ENCODE assay signal across 1 cellular context in genomic region chr10:73772280-73773151, GRCh38.
TF ChIP-seq lines count a peak whose summit lies in the region.

No MANE protein-coding gene starts in this region.

TF ChIP-seq in HepG2, 621 proteins besides CTCF, POLR2A, EP300 and RAD21 (continued from another document and continues in another):
- TF ChIP-seq REXO4 (CRISPR knock-in tag; IDR thresholded peaks at IDR 0.05; ENCODE audit: borderline replicate concordance) (no peak), TFE3 (CRISPR knock-in tag; IDR thresholded peaks at IDR 0.05) (no peak), SOX13 (IDR thresholded peaks at IDR 0.05) (no peak), SOX13 (CRISPR knock-in tag; conservative IDR thresholded peaks at IDR 0.05 in 1 of 2, IDR thresholded peaks at IDR 0.05 in 1 of 2) (no peak), CREBL2 (CRISPR knock-in tag; IDR thresholded peaks at IDR 0.05; ENCODE audit: borderline replicate concordance) (0 out of 2 replicates have a peak, but pooled peaks have one; percentile 46), SRY (CRISPR knock-in tag; IDR thresholded peaks at IDR 0.05) (0 out of 2 replicates have a peak, but pooled peaks have one; percentile 32), KDM6A (CRISPR knock-in tag; IDR thresholded peaks at IDR 0.05; ENCODE audit: low read depth) (no peak), ZNF30 (CRISPR knock-in tag; IDR thresholded peaks at IDR 0.05) (no peak), ZNF878 (CRISPR knock-in tag; IDR thresholded peaks at IDR 0.05) (peak; percentile 61; the same call in 1 of the 2 replicates), MXD1 (CRISPR knock-in tag; IDR thresholded peaks at IDR 0.05) (peak; percentile 57; the same call in 1 of the 2 replicates), YEATS4 (CRISPR knock-in tag; IDR thresholded peaks at IDR 0.05; ENCODE audit: borderline replicate concordance) (peak; percentile 84), ZKSCAN5 (CRISPR knock-in tag; IDR thresholded peaks at IDR 0.05) (no peak), ZNF256 (CRISPR knock-in tag; conservative IDR thresholded peaks at IDR 0.05) (no peak), GFI1 (CRISPR knock-in tag; IDR thresholded peaks at IDR 0.05; ENCODE audit: borderline replicate concordance) (no peak), ZNF501 (CRISPR knock-in tag; IDR thresholded peaks at IDR 0.05) (peak; percentile 76; the same call in 1 of the 2 replicates), NR2C2 (CRISPR knock-in tag; IDR thresholded peaks at IDR 0.05; ENCODE audit: borderline replicate concordance) (peak; percentile 48; the same call in 1 of the 2 replicates), SPEN (CRISPR knock-in tag; IDR thresholded peaks at IDR 0.05; ENCODE audit: low read depth) (peak; percentile 57; the same call in 1 of the 2 replicates), NCOR1 (IDR thresholded peaks at IDR 0.05; ENCODE audit: borderline replicate concordance, low read length) (no peak), FOXJ3 (CRISPR knock-in tag; IDR thresholded peaks at IDR 0.05; ENCODE audit: borderline replicate concordance) (no peak), GRHL1 (CRISPR knock-in tag; conservative IDR thresholded peaks at IDR 0.05) (no peak), SALL2 (CRISPR knock-in tag; IDR thresholded peaks at IDR 0.05) (peak; percentile 68), ZNF678 (CRISPR knock-in tag; IDR thresholded peaks at IDR 0.05) (no peak), ZBTB3 (CRISPR knock-in tag; IDR thresholded peaks at IDR 0.05; ENCODE audit: borderline replicate concordance, low read depth) (no peak), RXRB (CRISPR knock-in tag; IDR thresholded peaks at IDR 0.05; ENCODE audit: borderline replicate concordance) (peak; percentile 30; the same call in 1 of the 2 replicates), CAMTA2 (CRISPR knock-in tag; IDR thresholded peaks at IDR 0.05; ENCODE audit: borderline replicate concordance) (peak; percentile 88; the same call in 1 of the 2 replicates), ZNF670 (CRISPR knock-in tag; IDR thresholded peaks at IDR 0.05; ENCODE audit: borderline replicate concordance) (no peak), NPAS2 (CRISPR knock-in tag; IDR thresholded peaks at IDR 0.05; ENCODE audit: borderline replicate concordance) (no peak), TSC22D2 (CRISPR knock-in tag; IDR thresholded peaks at IDR 0.05; ENCODE audit: borderline replicate concordance) (no peak), RARG (CRISPR knock-in tag; IDR thresholded peaks at IDR 0.05; ENCODE audit: low read depth) (no peak), ZNF282 (IDR thresholded peaks at IDR 0.05; ENCODE audit: partially characterized antibody) (no peak), YEATS2 (CRISPR knock-in tag; IDR thresholded peaks at IDR 0.05; ENCODE audit: borderline replicate concordance) (no peak; the same call in 1 of the 2 replicates), SOX5 (CRISPR knock-in tag; IDR thresholded peaks at IDR 0.05; ENCODE audit: borderline replicate concordance) (peak; percentile 29; the same call in 1 of the 2 replicates), ZNF121 (CRISPR knock-in tag; IDR thresholded peaks at IDR 0.05) (no peak), THYN1 (CRISPR knock-in tag; IDR thresholded peaks at IDR 0.05; ENCODE audit: borderline replicate concordance, low read depth) (no peak), NFYC (CRISPR knock-in tag; IDR thresholded peaks at IDR 0.05) (peak; percentile 21; the same call in 1 of the 2 replicates), NKX3-1 (CRISPR knock-in tag; IDR thresholded peaks at IDR 0.05) (peak; percentile 23; the same call in 1 of the 2 replicates), CBX2 (IDR thresholded peaks at IDR 0.05; ENCODE audit: low read depth, low read length) (no peak), CBX2 (CRISPR knock-in tag; IDR thresholded peaks at IDR 0.05; ENCODE audit: low read depth) (no peak), ZNF468 (CRISPR knock-in tag; IDR thresholded peaks at IDR 0.05) (no peak), GATA4 (IDR thresholded peaks at IDR 0.05; ENCODE audit: borderline replicate concordance, low read depth) (peak; percentile 46; the same call in 1 of the 2 replicates), MAF1 (CRISPR knock-in tag; IDR thresholded peaks at IDR 0.05; ENCODE audit: borderline replicate concordance) (no peak), CENPX (CRISPR knock-in tag; IDR thresholded peaks at IDR 0.05) (no peak), IRF2 (CRISPR knock-in tag; IDR thresholded peaks at IDR 0.05) (peak; percentile 27; the same call in 1 of the 2 replicates), ZNF776 (CRISPR knock-in tag; IDR thresholded peaks at IDR 0.05) (peak; percentile 75), ZNF7 (CRISPR knock-in tag; IDR thresholded peaks at IDR 0.05) (no peak), ZNF780A (CRISPR knock-in tag; IDR thresholded peaks at IDR 0.05) (no peak), RBM39 (IDR thresholded peaks at IDR 0.05; ENCODE audit: low read depth, low read length, poor library complexity, severe bottlenecking) (peak; percentile 28)
- TF ChIP-seq, protein P1, sequence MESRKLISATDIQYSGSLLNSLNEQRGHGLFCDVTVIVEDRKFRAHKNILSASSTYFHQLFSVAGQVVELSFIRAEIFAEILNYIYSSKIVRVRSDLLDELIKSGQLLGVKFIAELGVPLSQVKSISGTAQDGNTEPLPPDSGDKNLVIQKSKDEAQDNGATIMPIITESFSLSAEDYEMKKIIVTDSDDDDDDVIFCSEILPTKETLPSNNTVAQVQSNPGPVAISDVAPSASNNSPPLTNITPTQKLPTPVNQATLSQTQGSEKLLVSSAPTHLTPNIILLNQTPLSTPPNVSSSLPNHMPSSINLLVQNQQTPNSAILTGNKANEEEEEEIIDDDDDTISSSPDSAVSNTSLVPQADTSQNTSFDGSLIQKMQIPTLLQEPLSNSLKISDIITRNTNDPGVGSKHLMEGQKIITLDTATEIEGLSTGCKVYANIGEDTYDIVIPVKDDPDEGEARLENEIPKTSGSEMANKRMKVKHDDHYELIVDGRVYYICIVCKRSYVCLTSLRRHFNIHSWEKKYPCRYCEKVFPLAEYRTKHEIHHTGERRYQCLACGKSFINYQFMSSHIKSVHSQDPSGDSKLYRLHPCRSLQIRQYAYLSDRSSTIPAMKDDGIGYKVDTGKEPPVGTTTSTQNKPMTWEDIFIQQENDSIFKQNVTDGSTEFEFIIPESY (CRISPR knock-in tag; IDR thresholded peaks at IDR 0.05) = peak; percentile 17; the same call in 1 of the 2 replicates
- TF ChIP-seq, protein P2, sequence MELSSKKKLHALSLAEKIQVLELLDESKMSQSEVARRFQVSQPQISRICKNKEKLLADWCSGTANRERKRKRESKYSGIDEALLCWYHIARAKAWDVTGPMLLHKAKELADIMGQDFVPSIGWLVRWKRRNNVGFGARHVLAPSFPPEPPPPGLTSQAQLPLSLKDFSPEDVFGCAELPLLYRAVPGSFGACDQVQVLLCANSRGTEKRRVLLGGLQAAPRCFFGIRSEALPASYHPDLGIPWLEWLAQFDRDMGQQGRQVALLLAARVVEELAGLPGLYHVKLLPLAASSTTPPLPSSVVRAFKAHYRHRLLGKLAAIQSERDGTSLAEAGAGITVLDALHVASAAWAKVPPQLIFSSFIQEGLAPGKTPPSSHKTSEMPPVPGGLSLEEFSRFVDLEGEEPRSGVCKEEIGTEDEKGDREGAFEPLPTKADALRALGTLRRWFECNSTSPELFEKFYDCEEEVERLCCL (CRISPR knock-in tag; IDR thresholded peaks at IDR 0.05; ENCODE audit: borderline replicate concordance) = no peak
- TF ChIP-seq, protein P3, sequence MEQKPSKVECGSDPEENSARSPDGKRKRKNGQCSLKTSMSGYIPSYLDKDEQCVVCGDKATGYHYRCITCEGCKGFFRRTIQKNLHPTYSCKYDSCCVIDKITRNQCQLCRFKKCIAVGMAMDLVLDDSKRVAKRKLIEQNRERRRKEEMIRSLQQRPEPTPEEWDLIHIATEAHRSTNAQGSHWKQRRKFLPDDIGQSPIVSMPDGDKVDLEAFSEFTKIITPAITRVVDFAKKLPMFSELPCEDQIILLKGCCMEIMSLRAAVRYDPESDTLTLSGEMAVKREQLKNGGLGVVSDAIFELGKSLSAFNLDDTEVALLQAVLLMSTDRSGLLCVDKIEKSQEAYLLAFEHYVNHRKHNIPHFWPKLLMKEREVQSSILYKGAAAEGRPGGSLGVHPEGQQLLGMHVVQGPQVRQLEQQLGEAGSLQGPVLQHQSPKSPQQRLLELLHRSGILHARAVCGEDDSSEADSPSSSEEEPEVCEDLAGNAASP (CRISPR knock-in tag; IDR thresholded peaks at IDR 0.05; ENCODE audit: borderline replicate concordance) = no peak
- TF ChIP-seq, protein P4, sequence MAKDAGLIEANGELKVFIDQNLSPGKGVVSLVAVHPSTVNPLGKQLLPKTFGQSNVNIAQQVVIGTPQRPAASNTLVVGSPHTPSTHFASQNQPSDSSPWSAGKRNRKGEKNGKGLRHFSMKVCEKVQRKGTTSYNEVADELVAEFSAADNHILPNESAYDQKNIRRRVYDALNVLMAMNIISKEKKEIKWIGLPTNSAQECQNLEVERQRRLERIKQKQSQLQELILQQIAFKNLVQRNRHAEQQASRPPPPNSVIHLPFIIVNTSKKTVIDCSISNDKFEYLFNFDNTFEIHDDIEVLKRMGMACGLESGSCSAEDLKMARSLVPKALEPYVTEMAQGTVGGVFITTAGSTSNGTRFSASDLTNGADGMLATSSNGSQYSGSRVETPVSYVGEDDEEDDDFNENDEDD (CRISPR knock-in tag; IDR thresholded peaks at IDR 0.05; ENCODE audit: borderline replicate concordance) = peak; percentile 28
- TF ChIP-seq, protein P5, sequence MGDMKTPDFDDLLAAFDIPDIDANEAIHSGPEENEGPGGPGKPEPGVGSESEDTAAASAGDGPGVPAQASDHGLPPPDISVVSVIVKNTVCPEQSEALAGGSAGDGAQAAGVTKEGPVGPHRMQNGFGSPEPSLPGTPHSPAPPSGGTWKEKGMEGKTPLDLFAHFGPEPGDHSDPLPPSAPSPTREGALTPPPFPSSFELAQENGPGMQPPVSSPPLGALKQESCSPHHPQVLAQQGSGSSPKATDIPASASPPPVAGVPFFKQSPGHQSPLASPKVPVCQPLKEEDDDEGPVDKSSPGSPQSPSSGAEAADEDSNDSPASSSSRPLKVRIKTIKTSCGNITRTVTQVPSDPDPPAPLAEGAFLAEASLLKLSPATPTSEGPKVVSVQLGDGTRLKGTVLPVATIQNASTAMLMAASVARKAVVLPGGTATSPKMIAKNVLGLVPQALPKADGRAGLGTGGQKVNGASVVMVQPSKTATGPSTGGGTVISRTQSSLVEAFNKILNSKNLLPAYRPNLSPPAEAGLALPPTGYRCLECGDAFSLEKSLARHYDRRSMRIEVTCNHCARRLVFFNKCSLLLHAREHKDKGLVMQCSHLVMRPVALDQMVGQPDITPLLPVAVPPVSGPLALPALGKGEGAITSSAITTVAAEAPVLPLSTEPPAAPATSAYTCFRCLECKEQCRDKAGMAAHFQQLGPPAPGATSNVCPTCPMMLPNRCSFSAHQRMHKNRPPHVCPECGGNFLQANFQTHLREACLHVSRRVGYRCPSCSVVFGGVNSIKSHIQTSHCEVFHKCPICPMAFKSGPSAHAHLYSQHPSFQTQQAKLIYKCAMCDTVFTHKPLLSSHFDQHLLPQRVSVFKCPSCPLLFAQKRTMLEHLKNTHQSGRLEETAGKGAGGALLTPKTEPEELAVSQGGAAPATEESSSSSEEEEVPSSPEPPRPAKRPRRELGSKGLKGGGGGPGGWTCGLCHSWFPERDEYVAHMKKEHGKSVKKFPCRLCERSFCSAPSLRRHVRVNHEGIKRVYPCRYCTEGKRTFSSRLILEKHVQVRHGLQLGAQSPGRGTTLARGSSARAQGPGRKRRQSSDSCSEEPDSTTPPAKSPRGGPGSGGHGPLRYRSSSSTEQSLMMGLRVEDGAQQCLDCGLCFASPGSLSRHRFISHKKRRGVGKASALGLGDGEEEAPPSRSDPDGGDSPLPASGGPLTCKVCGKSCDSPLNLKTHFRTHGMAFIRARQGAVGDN (CRISPR knock-in tag; IDR thresholded peaks at IDR 0.05) = peak; percentile 83
- TF ChIP-seq, protein P6, sequence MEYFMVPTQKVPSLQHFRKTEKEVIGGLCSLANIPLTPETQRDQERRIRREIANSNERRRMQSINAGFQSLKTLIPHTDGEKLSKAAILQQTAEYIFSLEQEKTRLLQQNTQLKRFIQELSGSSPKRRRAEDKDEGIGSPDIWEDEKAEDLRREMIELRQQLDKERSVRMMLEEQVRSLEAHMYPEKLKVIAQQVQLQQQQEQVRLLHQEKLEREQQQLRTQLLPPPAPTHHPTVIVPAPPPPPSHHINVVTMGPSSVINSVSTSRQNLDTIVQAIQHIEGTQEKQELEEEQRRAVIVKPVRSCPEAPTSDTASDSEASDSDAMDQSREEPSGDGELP (IDR thresholded peaks at IDR 0.05; ENCODE audit: borderline replicate concordance, low read depth) = no peak; the same call in 1 of the 2 replicates
- TF ChIP-seq, protein P7, sequence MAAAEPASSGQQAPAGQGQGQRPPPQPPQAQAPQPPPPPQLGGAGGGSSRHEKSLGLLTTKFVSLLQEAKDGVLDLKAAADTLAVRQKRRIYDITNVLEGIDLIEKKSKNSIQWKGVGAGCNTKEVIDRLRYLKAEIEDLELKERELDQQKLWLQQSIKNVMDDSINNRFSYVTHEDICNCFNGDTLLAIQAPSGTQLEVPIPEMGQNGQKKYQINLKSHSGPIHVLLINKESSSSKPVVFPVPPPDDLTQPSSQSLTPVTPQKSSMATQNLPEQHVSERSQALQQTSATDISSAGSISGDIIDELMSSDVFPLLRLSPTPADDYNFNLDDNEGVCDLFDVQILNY (CRISPR knock-in tag; conservative IDR thresholded peaks at IDR 0.05) = no peak
